14 cellular contexts compared by ENCODE assay signal in the genomic region with DNA sequence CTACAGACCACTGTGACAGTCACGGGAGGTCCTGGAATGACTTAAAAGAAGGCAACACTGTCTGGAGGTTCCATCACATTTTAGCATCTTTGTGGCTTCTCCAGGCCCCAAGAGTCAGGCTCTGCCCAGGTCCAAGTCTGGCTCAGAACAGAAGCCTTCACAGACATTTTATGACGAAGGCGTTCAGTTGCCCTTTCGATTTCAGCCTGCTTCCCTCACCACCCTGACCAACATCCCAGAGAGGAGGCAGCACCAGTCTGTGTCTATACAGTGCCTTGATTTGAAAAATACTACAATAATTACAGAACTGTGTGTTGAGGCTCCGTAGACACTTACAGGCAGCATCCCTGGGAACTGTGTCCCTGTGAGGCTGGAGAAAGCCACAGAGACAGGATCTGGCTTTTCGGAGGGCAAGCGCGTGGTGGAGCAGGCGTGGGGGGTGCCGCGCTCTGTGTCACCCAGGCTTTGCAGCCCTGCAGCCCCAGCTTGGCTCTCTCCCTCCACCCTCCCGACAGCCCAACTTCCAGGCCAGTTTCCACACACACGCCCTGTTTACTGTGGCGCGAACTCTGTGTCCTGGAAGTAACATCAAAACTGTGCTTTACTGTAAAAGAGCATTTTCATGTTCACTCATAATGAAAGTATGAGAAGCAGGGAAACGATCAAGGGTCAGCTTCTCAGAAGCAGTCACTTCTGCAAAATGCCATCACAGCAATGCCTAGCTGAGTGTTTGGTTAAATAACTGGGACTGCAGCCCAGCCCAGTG.
DNase-seq lines count a peak whose midpoint lies in the region; ATAC-seq and TF ChIP-seq lines count a peak whose summit lies in the region.
"Had no signal": no experiment of that assay in that cellular context is flagged by ENCODE, and none has a peak within 500 bp of the region (broad histone marks: within the 10 kb centered on the region; RNA-seq: fewer than 3 reads in every experiment).

No MANE protein-coding gene starts in this region.

- H3K27ac ChIP-seq in suprapubic skin (peak overlapping the region; percentile 86), colonic mucosa (no peak overlapping the region), ovary (no peak overlapping the region)
- H3K27ac ChIP-seq: foreskin keratinocyte had no signal

- H3K4me3 Mint-ChIP-seq in activated T-helper 17 cell treated with anti-CD3 and anti-CD28 coated beads, Interleukin-2, amount 50 U/mL, for 72 hours = no peak overlapping the region

- DNase-seq in suprapubic skin (ENCODE audit: low spot score in 2 of 2) = no peak
- DNase-seq in colonic mucosa = no peak
- DNase-seq in ovary = no peak
- DNase-seq in COLO829 (ENCODE audit: low spot score) = no peak
- no peak for DNase-seq in central memory CD4-positive, alpha-beta T cell
- DNase-seq: adrenal gland; COR-L47; foreskin keratinocyte; Kasumi-1; Peyer's patch; stimulated activated naive CD4-positive, alpha-beta T cell had no signal

- H3K4me1 Mint-ChIP-seq in activated T-helper 17 cell treated with anti-CD3 and anti-CD28 coated beads, Interleukin-2, amount 50 U/mL, for 72 hours = peaks cover 15% of the 10 kb centered on the region

- ATAC-seq in GM19023 (IDR thresholded peaks at IDR 0.05; ENCODE audit: unreplicated experiment) (peak; percentile 53), HG02885 (IDR thresholded peaks at IDR 0.05; ENCODE audit: poor library complexity, unreplicated experiment) (peak; percentile 58)
- peak; percentile 51 for ATAC-seq in activated T-helper 17 cell treated with anti-CD3 and anti-CD28 coated beads, Interleukin-2, amount 50 U/mL, for 72 hours (replicated peaks)
- ATAC-seq: foreskin keratinocyte had no signal

- H3K9ac ChIP-seq in colonic mucosa (ENCODE audit: low read depth in 2 of 2, low read length in 2 of 2) = no peak overlapping the region

- H3K36me3 ChIP-seq in suprapubic skin = no peaks in the 10 kb centered on the region
- H3K36me3 ChIP-seq in colonic mucosa = no peaks in the 10 kb centered on the region
- no peaks in the 10 kb centered on the region for H3K36me3 ChIP-seq in ovary
- H3K36me3 ChIP-seq: adrenal gland, Peyer's patch had no signal

- H3K27me3 Mint-ChIP-seq in activated T-helper 17 cell treated with anti-CD3 and anti-CD28 coated beads, Interleukin-2, amount 50 U/mL, for 72 hours = no peaks in the 10 kb centered on the region

- TF ChIP-seq POLR2A in suprapubic skin (IDR thresholded peaks at IDR 0.05) = no peak
- no peak for TF ChIP-seq POLR2A in ovary (IDR thresholded peaks at IDR 0.05)

- intact Hi-C loops in colonic mucosa (cut with DNase I) = no loop called here
- intact Hi-C loops in ovary (cut with DNase I) = no loop called here

- WGBS in suprapubic skin = 72% methylated on average over 15 of the region's 16 CpGs
- 82 to 85% (median 85%) methylated on average over 16 of the region's 16 CpGs for WGBS in ovary, 3 donors

- no peaks in the 10 kb centered on the region for H3K9me3 Mint-ChIP-seq in activated T-helper 17 cell treated with anti-CD3 and anti-CD28 coated beads, Interleukin-2, amount 50 U/mL, for 72 hours

- H3K4me1 ChIP-seq in suprapubic skin (peaks cover 22% of the 10 kb centered on the region), colonic mucosa (no peaks in the 10 kb centered on the region), ovary (ENCODE audit: insufficient read depth) (no peaks in the 10 kb centered on the region)
- H3K4me1 ChIP-seq: adrenal gland, foreskin keratinocyte had no signal

- peaks cover 4% of the 10 kb centered on the region for H3K27me3 ChIP-seq in suprapubic skin
- no peaks in the 10 kb centered on the region for H3K27me3 ChIP-seq in colonic mucosa
- H3K27me3 ChIP-seq in ovary = no peaks in the 10 kb centered on the region
- H3K27me3 ChIP-seq: adrenal gland, foreskin keratinocyte, Peyer's patch had no signal

- TF ChIP-seq EP300 in suprapubic skin (IDR thresholded peaks at IDR 0.05) (no peak), ovary (IDR thresholded peaks at IDR 0.05) (no peak)

- H3K27ac Mint-ChIP-seq in activated T-helper 17 cell treated with anti-CD3 and anti-CD28 coated beads, Interleukin-2, amount 50 U/mL, for 72 hours = no peak overlapping the region

- H3K4me3 ChIP-seq in suprapubic skin (no peak overlapping the region), colonic mucosa (no peak overlapping the region), ovary (no peak overlapping the region)
- H3K4me3 ChIP-seq: adrenal gland had no signal

- TF ChIP-seq CTCF in suprapubic skin (IDR thresholded peaks at IDR 0.05) = no peak
- no peak for TF ChIP-seq CTCF in colonic mucosa (IDR thresholded peaks at IDR 0.05)
- no peak for TF ChIP-seq CTCF in ovary (IDR thresholded peaks at IDR 0.05)

- H3K9me3 ChIP-seq in suprapubic skin (no peaks in the 10 kb centered on the region), colonic mucosa (no peaks in the 10 kb centered on the region), ovary (no peaks in the 10 kb centered on the region)
- H3K9me3 ChIP-seq: adrenal gland, Peyer's patch had no signal

- no peaks in the 10 kb centered on the region for H3K36me3 Mint-ChIP-seq in activated T-helper 17 cell treated with anti-CD3 and anti-CD28 coated beads, Interleukin-2, amount 50 U/mL, for 72 hours (ENCODE audit: low read depth)
